ENCODE assay signal across 18 cellular contexts in genomic region chr2:205816268-205816667, GRCh38.
DNase-seq lines count a peak whose midpoint lies in the region; ATAC-seq and TF ChIP-seq lines count a peak whose summit lies in the region.
"Had no signal": no experiment of that assay in that cellular context is flagged by ENCODE, and none has a peak within 500 bp of the region (broad histone marks: within the 10 kb centered on the region; RNA-seq: fewer than 3 reads in every experiment).

No MANE protein-coding gene starts in this region.

- BruUV-seq in PC-3 (replicated peaks; lab: Mats Ljungman, UMichigan): no TSS peak

- intact Hi-C loops in PC-3 (cut with micrococcal nuclease): no loop called here

- H3K4me3 ChIP-seq in PC-3 (ENCODE audit: low read length) (no peak overlapping the region), neural cell (ENCODE audit: low read length) (peak overlapping the region; percentile 33)
- H3K4me3 ChIP-seq: BLaER1, GM12878, GM23338 had no signal

- peaks cover 5% of the 10 kb centered on the region for H3K4me1 ChIP-seq in PC-3 (ENCODE audit: insufficient read depth, low read length)
- H3K4me1 ChIP-seq: BLaER1 had no signal

- TF ChIP-seq RAD21 in Ishikawa (IDR thresholded peaks at IDR 0.05; ENCODE audit: low read depth): no peak
- no peak for TF ChIP-seq RAD21 in neural cell (conservative IDR thresholded peaks at IDR 0.05)

- CTCF ChIA-PET in PC-3 (lab: Charles Lee): interaction anchor here (0.7 kb wide), 1 partner anchor 93 kb away, joined by 3 read pairs; no protein-coding TSS in a partner anchor

- DNase-seq in PC-3 (no peak), NCI-H1417 treated with DMSO at 0.1 percent for 48 hours (lab: John Stamatoyannopoulos, UW) (no peak), SIG-M5 (lab: John Stamatoyannopoulos, UW) (no peak)
- DNase-seq in activated CD4-positive, alpha-beta T cell treated with anti-CD3 and anti-CD28 coated beads for 1 hour: no peak
- DNase-seq: 8988T; CD4-positive, alpha-beta memory T cell; DMS153; DMS79; GF-D8; HCEC 1CT; IMR-90 had no signal

- no peaks in the 10 kb centered on the region for H3K9me3 ChIP-seq in PC-3 (ENCODE audit: low read length)
- no peaks in the 10 kb centered on the region for H3K9me3 ChIP-seq in neural cell (ENCODE audit: low read length)
- H3K9me3 ChIP-seq: BLaER1 had no signal

- TF ChIP-seq EP300 in Ishikawa (IDR thresholded peaks at IDR 0.05; ENCODE audit: borderline replicate concordance): no peak
- no peak for TF ChIP-seq EP300 in neural cell (conservative IDR thresholded peaks at IDR 0.05; ENCODE audit: poor library complexity, severe bottlenecking)

- H3K9me2 ChIP-seq in PC-3 (replicated peaks; ENCODE audit: low read length): no peaks in the 10 kb centered on the region
- H3K9me2 ChIP-seq in neural cell (ENCODE audit: insufficient read depth, low read length): no peaks in the 10 kb centered on the region

- ATAC-seq in PC-3 (no peak), SK-N-SH treated with all-trans-retinoic acid at 6 μM for 48 hours (no peak), GM21619 (IDR thresholded peaks at IDR 0.05; ENCODE audit: unreplicated experiment) (no peak)
- ATAC-seq: GM12878, GM23338 had no signal

- H2AFZ ChIP-seq in PC-3 (ENCODE audit: low read length): no peak overlapping the region
- H2AFZ ChIP-seq in neural cell (ENCODE audit: low read depth, low read length): no peak overlapping the region

- no peaks in the 10 kb centered on the region for H3F3A ChIP-seq in PC-3 (ENCODE audit: low read length, unreplicated experiment)
- H3F3A ChIP-seq in neural cell (ENCODE audit: insufficient read depth, low read length, poor library complexity, severe bottlenecking): no peaks in the 10 kb centered on the region

- H3K79me2 ChIP-seq in PC-3 (ENCODE audit: low read length) (no peaks in the 10 kb centered on the region), neural cell (replicated peaks; ENCODE audit: insufficient read depth, low read length) (no peaks in the 10 kb centered on the region)

- TF ChIP-seq CTCF in PC-3 (conservative IDR thresholded peaks at IDR 0.05; ENCODE audit: low read depth, low read length): no peak
- no peak for TF ChIP-seq CTCF in neural cell (IDR thresholded peaks at IDR 0.05; ENCODE audit: poor library complexity, severe bottlenecking)

- H3K27me3 ChIP-seq in PC-3 (ENCODE audit: low read length): no peaks in the 10 kb centered on the region
- no peaks in the 10 kb centered on the region for H3K27me3 ChIP-seq in neural cell (ENCODE audit: insufficient read depth, low read depth, low read length)
- H3K27me3 ChIP-seq: BLaER1 had no signal

- POLR2A ChIA-PET in PC-3 (lab: Charles Lee; ENCODE audit: unreplicated experiment): no interaction called here

- H3K9ac ChIP-seq in PC-3 (ENCODE audit: low read length): no peak overlapping the region
- no peak overlapping the region for H3K9ac ChIP-seq in neural cell (ENCODE audit: low read length)
- H3K9ac ChIP-seq: BLaER1 had no signal

- H3K36me3 ChIP-seq in PC-3 (ENCODE audit: low read depth, low read length): no peaks in the 10 kb centered on the region
- H3K36me3 ChIP-seq in neural cell (ENCODE audit: insufficient read depth, low read length): no peaks in the 10 kb centered on the region
- H3K36me3 ChIP-seq: BLaER1 had no signal

- no peak overlapping the region for H3K27ac ChIP-seq in PC-3 (ENCODE audit: low read length)
- H3K27ac ChIP-seq in neural cell (ENCODE audit: low read length): peak overlapping the region; percentile 17
- H3K27ac ChIP-seq: BLaER1 had no signal

- H4K20me1 ChIP-seq in PC-3 (ENCODE audit: low read length) (no peaks in the 10 kb centered on the region), neural cell (ENCODE audit: insufficient read depth) (no peaks in the 10 kb centered on the region)
- H4K20me1 ChIP-seq: BLaER1 had no signal

- H3K4me2 ChIP-seq in PC-3 (ENCODE audit: low read length): 0 out of 2 replicates have a peak overlapping the region, but pooled peaks have one; percentile 20
- H3K4me2 ChIP-seq in neural cell (ENCODE audit: low read length): no peak overlapping the region
- H3K4me2 ChIP-seq: BLaER1, GM23338 had no signal

TF ChIP-seq in Ishikawa, 13 proteins besides CTCF, POLR2A, EP300 and RAD21:
- TF ChIP-seq FOXM1 (IDR thresholded peaks at IDR 0.05; ENCODE audit: borderline replicate concordance, low read depth) (no peak), TEAD4 (IDR thresholded peaks at IDR 0.05) (no peak), USF1 (IDR thresholded peaks at IDR 0.05) (0 out of 2 replicates have a peak, but pooled peaks have one; percentile 22)

TF ChIP-seq in SK-N-SH treated with all-trans-retinoic acid at 6 μM for 48 hours, 23 proteins besides CTCF, POLR2A, EP300 and RAD21:
- TF ChIP-seq CSDC2 (CRISPR knock-in tag; IDR thresholded peaks at IDR 0.05) (no peak), TCF4 (CRISPR knock-in tag; IDR thresholded peaks at IDR 0.05; ENCODE audit: borderline replicate concordance) (peak; percentile 21; the same call in 1 of the 2 replicates), ZC3H10 (CRISPR knock-in tag; IDR thresholded peaks at IDR 0.05) (no peak)

TF ChIP-seq in neural cell, 6 proteins besides CTCF, POLR2A, EP300 and RAD21:
- no peak for TF ChIP-seq MXI1 (conservative IDR thresholded peaks at IDR 0.05; ENCODE audit: poor library complexity, severe bottlenecking)
- TF ChIP-seq POLR2AphosphoS5 (IDR thresholded peaks at IDR 0.05): no peak
- TF ChIP-seq EZH2 (IDR thresholded peaks at IDR 0.05; ENCODE audit: borderline replicate concordance, insufficient read depth, low read length, poor library complexity, severe bottlenecking): no peak
- no peak for TF ChIP-seq REST (IDR thresholded peaks at IDR 0.05; ENCODE audit: borderline replicate concordance)
- no peak for TF ChIP-seq TAF1 (IDR thresholded peaks at IDR 0.05; ENCODE audit: low read depth)
- no peak for TF ChIP-seq SMC3 (conservative IDR thresholded peaks at IDR 0.05; ENCODE audit: poor library complexity)
